Comparison of ENCODE assay signal across 3 cellular contexts in the genomic region with DNA sequence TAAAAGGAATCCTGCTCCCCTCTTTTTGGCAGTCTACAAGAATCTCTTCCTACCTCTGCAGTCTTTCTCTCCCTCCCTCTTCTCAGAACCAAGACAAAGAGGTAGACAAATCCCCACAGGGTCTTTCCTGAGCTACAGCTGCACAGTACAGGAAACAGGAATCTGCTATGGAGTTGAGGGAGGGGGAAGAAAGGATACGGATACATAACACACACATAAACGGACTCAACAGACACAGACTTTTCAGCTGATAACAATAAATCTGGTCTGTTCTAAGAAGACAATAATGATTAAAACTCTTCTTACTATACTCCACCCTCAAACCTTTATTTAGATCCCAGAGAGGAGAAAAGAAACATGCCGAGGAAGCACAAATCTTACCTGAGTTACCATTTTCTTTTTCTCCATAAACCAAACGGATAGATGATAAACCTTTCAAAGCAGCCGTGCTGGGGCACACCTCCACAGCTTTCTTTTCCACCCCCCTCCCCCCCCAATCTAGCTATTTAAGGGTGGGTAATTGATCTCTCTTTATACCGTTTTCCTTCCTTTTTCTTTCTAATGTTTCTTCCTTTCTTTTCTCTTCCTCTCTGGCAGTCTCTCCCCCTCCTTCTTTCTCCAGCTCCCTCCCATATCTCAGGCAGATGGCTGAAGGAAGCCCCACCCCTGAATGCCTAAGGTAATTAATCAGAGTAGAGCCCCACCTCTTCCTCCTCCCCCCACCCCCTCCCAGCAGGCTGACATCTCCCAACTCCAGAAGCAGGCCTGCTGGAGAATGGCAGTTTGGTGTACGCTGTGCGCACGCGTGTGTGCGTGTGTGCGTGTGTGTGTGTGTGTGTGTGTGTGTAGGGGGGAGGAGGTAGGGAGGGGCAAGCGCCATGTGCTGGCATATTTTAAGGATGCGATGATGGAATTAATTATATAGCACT.
A peak's percentile ranks its signal among the peaks of the same experiment; 100 is the strongest.
TF ChIP-seq lines count a peak whose summit lies in the region.

No MANE protein-coding gene starts in this region.

TF ChIP-seq in liver, 16 proteins besides CTCF, POLR2A, EP300 and RAD21:
- TF ChIP-seq YY1 (IDR thresholded peaks at IDR 0.05): peak; percentile 5
- TF ChIP-seq, protein P1, sequence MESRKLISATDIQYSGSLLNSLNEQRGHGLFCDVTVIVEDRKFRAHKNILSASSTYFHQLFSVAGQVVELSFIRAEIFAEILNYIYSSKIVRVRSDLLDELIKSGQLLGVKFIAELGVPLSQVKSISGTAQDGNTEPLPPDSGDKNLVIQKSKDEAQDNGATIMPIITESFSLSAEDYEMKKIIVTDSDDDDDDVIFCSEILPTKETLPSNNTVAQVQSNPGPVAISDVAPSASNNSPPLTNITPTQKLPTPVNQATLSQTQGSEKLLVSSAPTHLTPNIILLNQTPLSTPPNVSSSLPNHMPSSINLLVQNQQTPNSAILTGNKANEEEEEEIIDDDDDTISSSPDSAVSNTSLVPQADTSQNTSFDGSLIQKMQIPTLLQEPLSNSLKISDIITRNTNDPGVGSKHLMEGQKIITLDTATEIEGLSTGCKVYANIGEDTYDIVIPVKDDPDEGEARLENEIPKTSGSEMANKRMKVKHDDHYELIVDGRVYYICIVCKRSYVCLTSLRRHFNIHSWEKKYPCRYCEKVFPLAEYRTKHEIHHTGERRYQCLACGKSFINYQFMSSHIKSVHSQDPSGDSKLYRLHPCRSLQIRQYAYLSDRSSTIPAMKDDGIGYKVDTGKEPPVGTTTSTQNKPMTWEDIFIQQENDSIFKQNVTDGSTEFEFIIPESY (IDR thresholded peaks at IDR 0.05): no peak

TF ChIP-seq in HepG2, 621 proteins besides CTCF, POLR2A, EP300 and RAD21:
- no peak for TF ChIP-seq RARG (CRISPR knock-in tag; IDR thresholded peaks at IDR 0.05; ENCODE audit: low read depth)
- TF ChIP-seq, protein P2, sequence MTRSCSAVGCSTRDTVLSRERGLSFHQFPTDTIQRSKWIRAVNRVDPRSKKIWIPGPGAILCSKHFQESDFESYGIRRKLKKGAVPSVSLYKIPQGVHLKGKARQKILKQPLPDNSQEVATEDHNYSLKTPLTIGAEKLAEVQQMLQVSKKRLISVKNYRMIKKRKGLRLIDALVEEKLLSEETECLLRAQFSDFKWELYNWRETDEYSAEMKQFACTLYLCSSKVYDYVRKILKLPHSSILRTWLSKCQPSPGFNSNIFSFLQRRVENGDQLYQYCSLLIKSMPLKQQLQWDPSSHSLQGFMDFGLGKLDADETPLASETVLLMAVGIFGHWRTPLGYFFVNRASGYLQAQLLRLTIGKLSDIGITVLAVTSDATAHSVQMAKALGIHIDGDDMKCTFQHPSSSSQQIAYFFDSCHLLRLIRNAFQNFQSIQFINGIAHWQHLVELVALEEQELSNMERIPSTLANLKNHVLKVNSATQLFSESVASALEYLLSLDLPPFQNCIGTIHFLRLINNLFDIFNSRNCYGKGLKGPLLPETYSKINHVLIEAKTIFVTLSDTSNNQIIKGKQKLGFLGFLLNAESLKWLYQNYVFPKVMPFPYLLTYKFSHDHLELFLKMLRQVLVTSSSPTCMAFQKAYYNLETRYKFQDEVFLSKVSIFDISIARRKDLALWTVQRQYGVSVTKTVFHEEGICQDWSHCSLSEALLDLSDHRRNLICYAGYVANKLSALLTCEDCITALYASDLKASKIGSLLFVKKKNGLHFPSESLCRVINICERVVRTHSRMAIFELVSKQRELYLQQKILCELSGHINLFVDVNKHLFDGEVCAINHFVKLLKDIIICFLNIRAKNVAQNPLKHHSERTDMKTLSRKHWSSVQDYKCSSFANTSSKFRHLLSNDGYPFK (CRISPR knock-in tag; IDR thresholded peaks at IDR 0.05; ENCODE audit: borderline replicate concordance): no peak

TF ChIP-seq in K562, 482 proteins besides CTCF, POLR2A, EP300 and RAD21 (continues in another document):
- TF ChIP-seq RBM15 (IDR thresholded peaks at IDR 0.05; ENCODE audit: insufficient read depth, low read length) (no peak), TAL1 (IDR thresholded peaks at IDR 0.05) (peak; percentile 24; the same call in 1 of the 2 replicates), HDAC1 (IDR thresholded peaks at IDR 0.05) (peak in 1 of 2 experiments; percentile 64; a peak in 2 of 4 replicates), SMARCE1 (IDR thresholded peaks at IDR 0.05) (0 out of 2 replicates have a peak, but pooled peaks have one; percentile 32), ZZZ3 (IDR thresholded peaks at IDR 0.05) (no peak), MAZ (CRISPR knock-in tag; conservative IDR thresholded peaks at IDR 0.05 in 1 of 2, IDR thresholded peaks at IDR 0.05 in 1 of 2) (peak; percentile 61 to 89), KDM1A (IDR thresholded peaks at IDR 0.05) (peak in 1 of 2 experiments; percentile 95; a peak in 3 of 4 replicates), ZNF444 (CRISPR knock-in tag; IDR thresholded peaks at IDR 0.05) (peak; percentile 87), SIX5 (IDR thresholded peaks at IDR 0.05; ENCODE audit: borderline replicate concordance in 1 of 2, insufficient read depth in 1 of 2, low read depth in 1 of 2, low read length in 2 of 2) (no peak), GABPA (tag; conservative IDR thresholded peaks at IDR 0.05; ENCODE audit: low read depth) (0 out of 2 replicates have a peak, but pooled peaks have one; percentile 27), EP400 (IDR thresholded peaks at IDR 0.05) (peak; percentile 72), DPF2 (IDR thresholded peaks at IDR 0.05) (peak; percentile 47), ZNF263 (CRISPR knock-in tag; IDR thresholded peaks at IDR 0.05; ENCODE audit: borderline replicate concordance) (no peak), CBFA2T3 (IDR thresholded peaks at IDR 0.05) (peak; percentile 42), SMARCA4 (IDR thresholded peaks at IDR 0.05) (0 out of 2 replicates have a peak, but pooled peaks have one; percentile 10), BHLHE40 (IDR thresholded peaks at IDR 0.05; ENCODE audit: low read length) (peak; percentile 65), MYC (IDR thresholded peaks at IDR 0.05; ENCODE audit: low read depth, low read length) (peak; percentile 87), MYC (CRISPR knock-in tag; IDR thresholded peaks at IDR 0.05; ENCODE audit: borderline replicate concordance, low read depth) (no peak), ZNF41 (CRISPR knock-in tag; conservative IDR thresholded peaks at IDR 0.05) (no peak), CREM (IDR thresholded peaks at IDR 0.05; ENCODE audit: low read depth) (peak; percentile 75)
- TF ChIP-seq, protein P3, sequence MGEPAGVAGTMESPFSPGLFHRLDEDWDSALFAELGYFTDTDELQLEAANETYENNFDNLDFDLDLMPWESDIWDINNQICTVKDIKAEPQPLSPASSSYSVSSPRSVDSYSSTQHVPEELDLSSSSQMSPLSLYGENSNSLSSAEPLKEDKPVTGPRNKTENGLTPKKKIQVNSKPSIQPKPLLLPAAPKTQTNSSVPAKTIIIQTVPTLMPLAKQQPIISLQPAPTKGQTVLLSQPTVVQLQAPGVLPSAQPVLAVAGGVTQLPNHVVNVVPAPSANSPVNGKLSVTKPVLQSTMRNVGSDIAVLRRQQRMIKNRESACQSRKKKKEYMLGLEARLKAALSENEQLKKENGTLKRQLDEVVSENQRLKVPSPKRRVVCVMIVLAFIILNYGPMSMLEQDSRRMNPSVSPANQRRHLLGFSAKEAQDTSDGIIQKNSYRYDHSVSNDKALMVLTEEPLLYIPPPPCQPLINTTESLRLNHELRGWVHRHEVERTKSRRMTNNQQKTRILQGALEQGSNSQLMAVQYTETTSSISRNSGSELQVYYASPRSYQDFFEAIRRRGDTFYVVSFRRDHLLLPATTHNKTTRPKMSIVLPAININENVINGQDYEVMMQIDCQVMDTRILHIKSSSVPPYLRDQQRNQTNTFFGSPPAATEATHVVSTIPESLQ (CRISPR knock-in tag; IDR thresholded peaks at IDR 0.05): no peak
- TF ChIP-seq, protein P4, sequence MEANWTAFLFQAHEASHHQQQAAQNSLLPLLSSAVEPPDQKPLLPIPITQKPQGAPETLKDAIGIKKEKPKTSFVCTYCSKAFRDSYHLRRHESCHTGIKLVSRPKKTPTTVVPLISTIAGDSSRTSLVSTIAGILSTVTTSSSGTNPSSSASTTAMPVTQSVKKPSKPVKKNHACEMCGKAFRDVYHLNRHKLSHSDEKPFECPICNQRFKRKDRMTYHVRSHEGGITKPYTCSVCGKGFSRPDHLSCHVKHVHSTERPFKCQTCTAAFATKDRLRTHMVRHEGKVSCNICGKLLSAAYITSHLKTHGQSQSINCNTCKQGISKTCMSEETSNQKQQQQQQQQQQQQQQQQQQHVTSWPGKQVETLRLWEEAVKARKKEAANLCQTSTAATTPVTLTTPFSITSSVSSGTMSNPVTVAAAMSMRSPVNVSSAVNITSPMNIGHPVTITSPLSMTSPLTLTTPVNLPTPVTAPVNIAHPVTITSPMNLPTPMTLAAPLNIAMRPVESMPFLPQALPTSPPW (CRISPR knock-in tag; IDR thresholded peaks at IDR 0.05): peak; percentile 97
- TF ChIP-seq, protein P5, sequence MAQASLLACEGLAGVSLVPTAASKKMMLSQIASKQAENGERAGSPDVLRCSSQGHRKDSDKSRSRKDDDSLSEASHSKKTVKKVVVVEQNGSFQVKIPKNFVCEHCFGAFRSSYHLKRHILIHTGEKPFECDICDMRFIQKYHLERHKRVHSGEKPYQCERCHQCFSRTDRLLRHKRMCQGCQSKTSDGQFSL (CRISPR knock-in tag; IDR thresholded peaks at IDR 0.05): peak; percentile 50; the same call in 1 of the 2 replicates
- TF ChIP-seq, protein P5 (tag; IDR thresholded peaks at IDR 0.05): peak in 1 of 2 experiments; percentile 28; a peak in 1 of 4 replicates
- TF ChIP-seq, protein P6, sequence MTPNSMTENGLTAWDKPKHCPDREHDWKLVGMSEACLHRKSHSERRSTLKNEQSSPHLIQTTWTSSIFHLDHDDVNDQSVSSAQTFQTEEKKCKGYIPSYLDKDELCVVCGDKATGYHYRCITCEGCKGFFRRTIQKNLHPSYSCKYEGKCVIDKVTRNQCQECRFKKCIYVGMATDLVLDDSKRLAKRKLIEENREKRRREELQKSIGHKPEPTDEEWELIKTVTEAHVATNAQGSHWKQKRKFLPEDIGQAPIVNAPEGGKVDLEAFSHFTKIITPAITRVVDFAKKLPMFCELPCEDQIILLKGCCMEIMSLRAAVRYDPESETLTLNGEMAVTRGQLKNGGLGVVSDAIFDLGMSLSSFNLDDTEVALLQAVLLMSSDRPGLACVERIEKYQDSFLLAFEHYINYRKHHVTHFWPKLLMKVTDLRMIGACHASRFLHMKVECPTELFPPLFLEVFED (CRISPR knock-in tag; conservative IDR thresholded peaks at IDR 0.05): 0 out of 2 replicates have a peak, but pooled peaks have one; percentile 25
- TF ChIP-seq, protein P7, sequence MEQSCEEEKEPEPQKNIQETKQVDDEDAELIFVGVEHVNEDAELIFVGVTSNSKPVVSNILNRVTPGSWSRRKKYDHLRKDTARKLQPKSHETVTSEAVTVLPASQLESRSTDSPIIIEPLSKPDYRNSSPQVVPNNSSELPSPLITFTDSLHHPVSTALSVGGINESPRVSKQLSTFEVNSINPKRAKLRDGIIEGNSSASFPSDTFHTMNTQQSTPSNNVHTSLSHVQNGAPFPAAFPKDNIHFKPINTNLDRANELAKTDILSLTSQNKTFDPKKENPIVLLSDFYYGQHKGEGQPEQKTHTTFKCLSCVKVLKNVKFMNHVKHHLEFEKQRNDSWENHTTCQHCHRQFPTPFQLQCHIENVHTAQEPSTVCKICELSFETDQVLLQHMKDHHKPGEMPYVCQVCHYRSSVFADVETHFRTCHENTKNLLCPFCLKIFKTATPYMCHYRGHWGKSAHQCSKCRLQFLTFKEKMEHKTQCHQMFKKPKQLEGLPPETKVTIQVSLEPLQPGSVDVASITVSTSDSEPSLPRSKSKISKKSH (CRISPR knock-in tag; IDR thresholded peaks at IDR 0.05): no peak
- TF ChIP-seq, protein P8, sequence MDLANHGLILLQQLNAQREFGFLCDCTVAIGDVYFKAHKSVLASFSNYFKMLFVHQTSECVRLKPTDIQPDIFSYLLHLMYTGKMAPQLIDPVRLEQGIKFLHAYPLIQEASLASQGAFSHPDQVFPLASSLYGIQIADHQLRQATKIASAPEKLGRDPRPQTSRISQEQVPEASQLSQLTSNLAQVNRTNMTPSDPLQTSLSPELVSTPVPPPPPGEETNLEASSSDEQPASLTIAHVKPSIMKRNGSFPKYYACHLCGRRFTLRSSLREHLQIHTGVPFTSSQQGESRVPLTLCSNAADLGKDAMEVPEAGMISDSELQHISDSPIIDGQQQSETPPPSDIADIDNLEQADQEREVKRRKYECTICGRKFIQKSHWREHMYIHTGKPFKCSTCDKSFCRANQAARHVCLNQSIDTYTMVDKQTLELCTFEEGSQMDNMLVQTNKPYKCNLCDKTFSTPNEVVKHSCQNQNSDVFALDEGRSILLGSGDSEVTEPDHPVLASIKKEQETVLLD (IDR thresholded peaks at IDR 0.05): peak; percentile 82
